In genomic region chr1:228405200-228405978, GRCh38 we compare ENCODE assay signal across 8 cellular contexts. TPM values are rescaled to one million over a fixed set of nuclear protein-coding genes. Genes with fewer than 3 reads are reported as not detected.
DNase-seq lines count a peak whose midpoint lies in the region; ATAC-seq and TF ChIP-seq lines count a peak whose summit lies in the region.

No MANE protein-coding gene starts in this region.

- DNase-seq in activated CD8-positive, alpha-beta memory T cell treated with anti-CD3 and anti-CD28 coated beads, Interleukin-2, amount 10 ng/mL, durations not matched to agents 7 days and 5 days: no peak
- no peak for DNase-seq in activated CD8-positive, alpha-beta memory T cell treated with anti-CD3 and anti-CD28 coated beads for 24 hours
- no peak for DNase-seq in activated T-helper 2 cell treated with anti-CD3 and anti-CD28 coated beads, Interferon-gamma antibody, Interleukin-2, Interleukin-4, amounts not matched to agents 10 μg/mL and 5 μg/mL and 100 μg/mL, durations not matched to agents 14 hours and 24 hours and 36 hours (ENCODE audit: low spot score)
- DNase-seq in iris pigment epithelial cell (ENCODE audit: low read depth) (peak; percentile 30), GM10248 (ENCODE audit: extremely low spot score) (no peak)

- CTCF ChIA-PET in activated CD8-positive, alpha-beta memory T cell treated with anti-CD3 and anti-CD28 coated beads, Interleukin-2, amount 10 ng/mL, durations not matched to agents 7 days and 5 days (lab: Charles Lee): interaction anchor here (0.8 to 5.9 kb wide), 9 partner anchors 10 to 406 kb away, joined by 3 to 44 read pairs (median 3); partner anchors contain the start of gene IBA57
- CTCF ChIA-PET in GM10248 (lab: Yijun Ruan, JAX): interaction anchor here (1.0 to 1.6 kb wide), 2 partner anchors 95 to 406 kb away, joined by 3 read pairs; no protein-coding TSS in a partner anchor

- H3K27me3 ChIP-seq in thymus (ENCODE audit: control insufficient read depth, insufficient read depth): no peaks in the 10 kb centered on the region

- H3K27ac ChIP-seq in thymus (ENCODE audit: low read depth): no peak overlapping the region

- H3K36me3 ChIP-seq in thymus (ENCODE audit: control insufficient read depth, insufficient read depth): peaks cover 34% of the 10 kb centered on the region

- peak overlapping the region; percentile 89 for H3K4me3 ChIP-seq in thymus (ENCODE audit: low read length)

- intact Hi-C loops in activated T-helper 2 cell treated with anti-CD3 and anti-CD28 coated beads, Interferon-gamma antibody, Interleukin-2, Interleukin-4, amounts not matched to agents 10 μg/mL and 5 μg/mL and 100 μg/mL, durations not matched to agents 14 hours and 24 hours and 36 hours (cut with micrococcal nuclease): loop anchor here (5.0 to 10.0 kb wide), 2 partner anchors 97 to 301 kb away; partner anchors contain the start of genes C1orf35 and MRPL55

- POLR2A ChIA-PET in GM10248 (lab: Yijun Ruan, JAX): no interaction called here

- TF ChIP-seq CTCF in GM10248 (IDR thresholded peaks at IDR 0.05; ENCODE audit: control extremely low read depth, extremely low read depth, low read depth, missing control alignments): no peak

- H3K4me1 ChIP-seq in thymus (ENCODE audit: control insufficient read depth, insufficient read depth, low read length): peaks cover 24% of the 10 kb centered on the region

- H3K36me3 Mint-ChIP-seq in activated CD8-positive, alpha-beta memory T cell treated with anti-CD3 and anti-CD28 coated beads, Interleukin-2, amount 10 ng/mL, durations not matched to agents 7 days and 5 days: peaks cover 44% of the 10 kb centered on the region
- peaks cover 56% of the 10 kb centered on the region for H3K36me3 Mint-ChIP-seq in activated T-helper 2 cell treated with anti-CD3 and anti-CD28 coated beads, Interferon-gamma antibody, Interleukin-2, Interleukin-4, amounts not matched to agents 10 μg/mL and 5 μg/mL and 100 μg/mL, durations not matched to agents 14 hours and 24 hours and 36 hours (ENCODE audit: low read depth)

- peaks cover 52% of the 10 kb centered on the region for H3K4me1 Mint-ChIP-seq in activated CD8-positive, alpha-beta memory T cell treated with anti-CD3 and anti-CD28 coated beads, Interleukin-2, amount 10 ng/mL, durations not matched to agents 7 days and 5 days
- H3K4me1 Mint-ChIP-seq in activated T-helper 2 cell treated with anti-CD3 and anti-CD28 coated beads, Interferon-gamma antibody, Interleukin-2, Interleukin-4, amounts not matched to agents 10 μg/mL and 5 μg/mL and 100 μg/mL, durations not matched to agents 14 hours and 24 hours and 36 hours (ENCODE audit: low read depth): peaks cover 41% of the 10 kb centered on the region

- 49% methylated on average over 11 of the region's 11 CpGs for WGBS in thymus

- peak overlapping the region; percentile 83 for H3K27ac Mint-ChIP-seq in activated CD8-positive, alpha-beta memory T cell treated with anti-CD3 and anti-CD28 coated beads, Interleukin-2, amount 10 ng/mL, durations not matched to agents 7 days and 5 days
- peak overlapping the region; percentile 92 for H3K27ac Mint-ChIP-seq in activated T-helper 2 cell treated with anti-CD3 and anti-CD28 coated beads, Interferon-gamma antibody, Interleukin-2, Interleukin-4, amounts not matched to agents 10 μg/mL and 5 μg/mL and 100 μg/mL, durations not matched to agents 14 hours and 24 hours and 36 hours

- H3K9me3 Mint-ChIP-seq in activated CD8-positive, alpha-beta memory T cell treated with anti-CD3 and anti-CD28 coated beads, Interleukin-2, amount 10 ng/mL, durations not matched to agents 7 days and 5 days (ENCODE audit: low read depth): no peaks in the 10 kb centered on the region
- no peaks in the 10 kb centered on the region for H3K9me3 Mint-ChIP-seq in activated T-helper 2 cell treated with anti-CD3 and anti-CD28 coated beads, Interferon-gamma antibody, Interleukin-2, Interleukin-4, amounts not matched to agents 10 μg/mL and 5 μg/mL and 100 μg/mL, durations not matched to agents 14 hours and 24 hours and 36 hours

- no peaks in the 10 kb centered on the region for H3K27me3 Mint-ChIP-seq in activated CD8-positive, alpha-beta memory T cell treated with anti-CD3 and anti-CD28 coated beads, Interleukin-2, amount 10 ng/mL, durations not matched to agents 7 days and 5 days
- no peaks in the 10 kb centered on the region for H3K27me3 Mint-ChIP-seq in activated T-helper 2 cell treated with anti-CD3 and anti-CD28 coated beads, Interferon-gamma antibody, Interleukin-2, Interleukin-4, amounts not matched to agents 10 μg/mL and 5 μg/mL and 100 μg/mL, durations not matched to agents 14 hours and 24 hours and 36 hours (ENCODE audit: low read depth)

- H3K4me3 Mint-ChIP-seq in activated CD8-positive, alpha-beta memory T cell treated with anti-CD3 and anti-CD28 coated beads, Interleukin-2, amount 10 ng/mL, durations not matched to agents 7 days and 5 days: peak overlapping the region; percentile 98
- peak overlapping the region; percentile 97 for H3K4me3 Mint-ChIP-seq in activated T-helper 2 cell treated with anti-CD3 and anti-CD28 coated beads, Interferon-gamma antibody, Interleukin-2, Interleukin-4, amounts not matched to agents 10 μg/mL and 5 μg/mL and 100 μg/mL, durations not matched to agents 14 hours and 24 hours and 36 hours (ENCODE audit: low read depth)

- H3K9me3 ChIP-seq in thymus (ENCODE audit: control insufficient read depth): no peaks in the 10 kb centered on the region

- ATAC-seq in activated CD8-positive, alpha-beta memory T cell treated with anti-CD3 and anti-CD28 coated beads, Interleukin-2, amount 10 ng/mL, durations not matched to agents 7 days and 5 days: no peak
- ATAC-seq in GM19452 (IDR thresholded peaks at IDR 0.05; ENCODE audit: unreplicated experiment) (no peak), GM21737 (IDR thresholded peaks at IDR 0.05; ENCODE audit: unreplicated experiment) (no peak)

RNA-seq across cellular contexts. Expression of gene TRIM11, which starts 1.2 kb away (rescaled TPM):
- total RNA-seq in activated CD8-positive, alpha-beta memory T cell treated with anti-CD3 and anti-CD28 coated beads, Interleukin-2, amount 10 ng/mL, durations not matched to agents 7 days and 5 days: 10 to 100 TPM; 65.1 to 66.1 TPM
- 58.3 and 60.5 TPM in 2 replicates for total RNA-seq in activated T-helper 2 cell treated with anti-CD3 and anti-CD28 coated beads, Interferon-gamma antibody, Interleukin-2, Interleukin-4, amounts not matched to agents 10 μg/mL and 5 μg/mL and 100 μg/mL, durations not matched to agents 14 hours and 24 hours and 36 hours
- polyA plus RNA-seq in thymus: 21.8 TPM

RNA-seq across cellular contexts. Expression of gene TRIM17, which starts 11.3 kb away (rescaled TPM):
- 1 to 10 TPM; 2.6 to 2.8 TPM for total RNA-seq in activated CD8-positive, alpha-beta memory T cell treated with anti-CD3 and anti-CD28 coated beads, Interleukin-2, amount 10 ng/mL, durations not matched to agents 7 days and 5 days
- 2.3 and 2.7 TPM in 2 replicates for total RNA-seq in activated T-helper 2 cell treated with anti-CD3 and anti-CD28 coated beads, Interferon-gamma antibody, Interleukin-2, Interleukin-4, amounts not matched to agents 10 μg/mL and 5 μg/mL and 100 μg/mL, durations not matched to agents 14 hours and 24 hours and 36 hours
- 0.50 TPM for polyA plus RNA-seq in thymus
